In genomic region chr3:122794483-122794778, GRCh38 we compare ENCODE assay signal across 8 cellular contexts. TPM values are rescaled to one million over a fixed set of nuclear protein-coding genes. Genes with fewer than 3 reads are reported as not detected.
DNase-seq lines count a peak whose midpoint lies in the region; TF ChIP-seq lines count a peak whose summit lies in the region.

No MANE protein-coding gene starts in this region.

- H3K36me3 ChIP-seq in H7 (replicated peaks; ENCODE audit: control insufficient read depth, insufficient read depth, low read length), result no peaks in the 10 kb centered on the region

- POLR2A ChIA-PET in activated CD4-positive, alpha-beta memory T cell treated with anti-CD3 and anti-CD28 coated beads for 36 hours (lab: Charles Lee), result interaction anchor here (1.4 kb wide), 1 partner anchor 410 kb away, joined by 3 read pairs; the partner anchor contains the start of gene FAM162A

- H3K27ac Mint-ChIP-seq in activated CD4-positive, alpha-beta memory T cell treated with anti-CD3 and anti-CD28 coated beads for 36 hours, result peak overlapping the region; percentile 82
- H3K27ac Mint-ChIP-seq in glutamatergic neuron (ENCODE audit: unreplicated experiment), result peak overlapping the region; percentile 91

- H3K36me3 Mint-ChIP-seq in activated CD4-positive, alpha-beta memory T cell treated with anti-CD3 and anti-CD28 coated beads for 36 hours, result no peaks in the 10 kb centered on the region
- H3K36me3 Mint-ChIP-seq in glutamatergic neuron (ENCODE audit: unreplicated experiment), result no peaks in the 10 kb centered on the region

- TF ChIP-seq CTCF in glutamatergic neuron (IDR thresholded peaks at IDR 0.05; ENCODE audit: partially characterized antibody, unreplicated experiment), result no peak

- intact Hi-C loops in activated CD4-positive, alpha-beta memory T cell treated with anti-CD3 and anti-CD28 coated beads for 36 hours (cut with micrococcal nuclease), result loop anchor here (5.0 to 10.0 kb wide), 5 partner anchors 232 to 790 kb away; partner anchors contain the start of genes DTX3L, FAM162A, HACD2 and MIX23

- CTCF ChIA-PET in activated CD4-positive, alpha-beta memory T cell treated with anti-CD3 and anti-CD28 coated beads for 36 hours (lab: Charles Lee), result interaction anchor here (1.3 kb wide), 2 partner anchors 39 to 116 kb away, joined by 4 to 5 read pairs; no protein-coding TSS in a partner anchor

- peaks cover 8% of the 10 kb centered on the region for H3K27me3 ChIP-seq in H7 (ENCODE audit: control insufficient read depth, insufficient read depth, low read length)

- H3K27me3 Mint-ChIP-seq in activated CD4-positive, alpha-beta memory T cell treated with anti-CD3 and anti-CD28 coated beads for 36 hours, result no peaks in the 10 kb centered on the region
- H3K27me3 Mint-ChIP-seq in glutamatergic neuron (ENCODE audit: unreplicated experiment), result peaks cover 2% of the 10 kb centered on the region

- peak overlapping the region; percentile 76 for H3K4me3 ChIP-seq in H7 (ENCODE audit: insufficient read depth, low read depth, low read length)
- peak overlapping the region; percentile 55 to 81 (median 71) for H3K4me3 ChIP-seq in skin epidermis

- H3K4me1 Mint-ChIP-seq in activated CD4-positive, alpha-beta memory T cell treated with anti-CD3 and anti-CD28 coated beads for 36 hours (ENCODE audit: low read depth), result peaks cover 26% of the 10 kb centered on the region
- peaks cover 7% of the 10 kb centered on the region for H3K4me1 Mint-ChIP-seq in glutamatergic neuron (ENCODE audit: low read depth, unreplicated experiment)

- H3K27ac ChIP-seq in skin epidermis, result peak overlapping the region in 20 of 21 experiments; percentile 67 to 98 (median 92)

- peak overlapping the region; percentile 85 for H3K4me3 Mint-ChIP-seq in activated CD4-positive, alpha-beta memory T cell treated with anti-CD3 and anti-CD28 coated beads for 36 hours
- no peak overlapping the region for H3K4me3 Mint-ChIP-seq in glutamatergic neuron (ENCODE audit: unreplicated experiment)

- H3K9me3 Mint-ChIP-seq in activated CD4-positive, alpha-beta memory T cell treated with anti-CD3 and anti-CD28 coated beads for 36 hours, result no peaks in the 10 kb centered on the region
- peaks cover 2% of the 10 kb centered on the region for H3K9me3 Mint-ChIP-seq in glutamatergic neuron (ENCODE audit: unreplicated experiment)

- DNase-seq in H7, result no peak
- DNase-seq in activated CD4-positive, alpha-beta memory T cell treated with anti-CD3 and anti-CD28 coated beads for 36 hours, result no peak
- DNase-seq in glutamatergic neuron, result no peak
- DNase-seq in GM19238 (ENCODE audit: insufficient read length, low spot score), result no peak
- DNase-seq in Kasumi-1 (lab: John Stamatoyannopoulos, UW), result no peak
- DNase-seq in NCI-H2107 treated with DMSO at 0.1 percent for 48 hours (lab: John Stamatoyannopoulos, UW; ENCODE audit: unreplicated experiment), result no peak
- DNase-seq in NCI-H510A treated with DMSO at 0.1 percent for 48 hours (lab: John Stamatoyannopoulos, UW), result no peak

RNA-seq across cellular contexts. Expression of gene SLC49A4, which starts 0.4 kb away (rescaled TPM):
- 8.4 and 10.0 TPM in 2 replicates for total RNA-seq in H7 (2014; rRNA removed; shearing (Covaris generic))
- total RNA-seq in activated CD4-positive, alpha-beta memory T cell treated with anti-CD3 and anti-CD28 coated beads for 36 hours, result 1 to 10 TPM; 2.3 to 2.7 TPM
- 8.6 TPM for total RNA-seq in glutamatergic neuron (ENCODE audit: unreplicated experiment)

RNA-seq across cellular contexts. Expression of gene HSPBAP1, which starts 0.8 kb away (rescaled TPM):
- total RNA-seq in H7 (2014; rRNA removed; shearing (Covaris generic)), result 9.2 and 12.2 TPM in 2 replicates
- 1 to 10 TPM; 4.8 TPM for total RNA-seq in activated CD4-positive, alpha-beta memory T cell treated with anti-CD3 and anti-CD28 coated beads for 36 hours
- total RNA-seq in glutamatergic neuron (ENCODE audit: unreplicated experiment), result 18.6 TPM
